In genomic region chr2:39593439-39594393, GRCh38 we compare ENCODE assay signal across 8 cellular contexts.
DNase-seq lines count a peak whose midpoint lies in the region; ATAC-seq and TF ChIP-seq lines count a peak whose summit lies in the region.

No MANE protein-coding gene starts in this region.

- H3K4me3 ChIP-seq in SJCRH30 = no peak overlapping the region
- H3K4me3 ChIP-seq in fibroblast of lung (replicated peaks in 1 of 4; ENCODE audit: control extremely low read depth in 1 of 4, insufficient read depth in 1 of 4, low read depth in 3 of 4, low read length in 4 of 4) = no peak overlapping the region

- DNase-seq in GM10248 (ENCODE audit: extremely low spot score) (peak; percentile 22), HS-27A (ENCODE audit: low read depth) (peak; percentile 45), SJCRH30 (peak; percentile 59 to 71), fibroblast of lung (ENCODE audit: low read depth in 2 of 2) (peak; percentile 86 to 87), omental fat pad (ENCODE audit: low spot score) (no peak), germinal center (ENCODE audit: low spot score) (no peak)

- no peaks in the 10 kb centered on the region for H4K20me1 ChIP-seq in fibroblast of lung (ENCODE audit: control insufficient read depth, extremely low read depth, insufficient read depth, low read length)

- POLR2A ChIA-PET in GM10248 (lab: Yijun Ruan, JAX) = no interaction called here

- CTCF ChIA-PET in GM10248 (lab: Yijun Ruan, JAX) = interaction anchor here (0.9 to 2.3 kb wide), 7 partner anchors 9 to 136 kb away, joined by 3 to 12 read pairs (median 3); no protein-coding TSS in a partner anchor

- H3K79me2 ChIP-seq in fibroblast of lung (ENCODE audit: control insufficient read depth, insufficient read depth, low read length) = no peaks in the 10 kb centered on the region

- H3K27ac ChIP-seq in SJCRH30 (no peak overlapping the region), fibroblast of lung (ENCODE audit: insufficient read depth, low read length) (no peak overlapping the region)

- peak; percentile 51 for ATAC-seq in omental fat pad (ENCODE audit: low FRiP score)
- ATAC-seq in HG03439 (IDR thresholded peaks at IDR 0.05; ENCODE audit: unreplicated experiment) = no peak
- ATAC-seq in GM19324 (IDR thresholded peaks at IDR 0.05; ENCODE audit: low FRiP score, unreplicated experiment) = no peak

- TF ChIP-seq CTCF in GM10248 (IDR thresholded peaks at IDR 0.05; ENCODE audit: control extremely low read depth, extremely low read depth, low read depth, missing control alignments) (peak; percentile 38), fibroblast of lung (conservative IDR thresholded peaks at IDR 0.05 in 1 of 2, IDR thresholded peaks at IDR 0.05 in 1 of 2; ENCODE audit: low read depth in 1 of 2, low read length in 2 of 2) (peak; percentile 81 to 88), omental fat pad (IDR thresholded peaks at IDR 0.05) (no peak)

- H3K36me3 ChIP-seq in SJCRH30 (no peaks in the 10 kb centered on the region), fibroblast of lung (ENCODE audit: control insufficient read depth, insufficient read depth, low read length) (no peaks in the 10 kb centered on the region)

- H3K4me1 ChIP-seq in SJCRH30 = no peaks in the 10 kb centered on the region
- H3K4me1 ChIP-seq in fibroblast of lung (ENCODE audit: control insufficient read depth, extremely low read depth, insufficient read depth, low read length) = peaks cover 2% of the 10 kb centered on the region

- H3K9me3 ChIP-seq in SJCRH30 (replicated peaks) (no peaks in the 10 kb centered on the region; the same call in 1 of the 2 replicates), fibroblast of lung (ENCODE audit: control insufficient read depth, insufficient read depth, low read depth, low read length) (no peaks in the 10 kb centered on the region)

- H3K9ac ChIP-seq in fibroblast of lung (ENCODE audit: insufficient read depth, low read length) = no peak overlapping the region

- H3K27me3 ChIP-seq in SJCRH30 (no peaks in the 10 kb centered on the region), fibroblast of lung (ENCODE audit: control insufficient read depth, insufficient read depth, low read length) (no peaks in the 10 kb centered on the region)

- H3K4me2 ChIP-seq in fibroblast of lung (ENCODE audit: extremely low read depth, insufficient read depth, low read length) = no peak overlapping the region

- H2AFZ ChIP-seq in fibroblast of lung (ENCODE audit: low read length) = no peak overlapping the region

Comparison
In these comparisons a context has a peak if more than half of its experiments do, and no peak if none do; other contexts are left out.
1. DNase-seq: peak in GM10248 (single experiment), HS-27A (single experiment), SJCRH30 (2 of 2) and fibroblast of lung (2 of 2); none in omental fat pad (single experiment) and germinal center (single experiment).
2. CTCF ChIP-seq: peak in GM10248 (single experiment) and fibroblast of lung (2 of 2); none in omental fat pad (0 of 3).